Comparison of ENCODE assay signal across 12 cellular contexts in genomic region chr1:94739521-94740061, GRCh38.
DNase-seq lines count a peak whose midpoint lies in the region; TF ChIP-seq lines count a peak whose summit lies in the region.
"Had no signal": no experiment of that assay in that cellular context is flagged by ENCODE, and none has a peak within 500 bp of the region (broad histone marks: within the 10 kb centered on the region; RNA-seq: fewer than 3 reads in every experiment).

No MANE protein-coding gene starts in this region.

- H3K27ac ChIP-seq in caudate nucleus (ENCODE audit: low read depth, low read length), result no peak overlapping the region
- H3K27ac ChIP-seq: ascending aorta, upper lobe of left lung had no signal

- DNase-seq in A172 (ENCODE audit: low spot score) (peak; percentile 89), HT1080 (ENCODE audit: low read depth) (peak; percentile 98), brain pericyte (ENCODE audit: low read depth, low spot score) (peak; percentile 39), islet precursor cell (peak; percentile 90), GM10248 (ENCODE audit: extremely low spot score) (no peak), SHP77 treated with DMSO at 0.1 percent for 48 hours (lab: John Stamatoyannopoulos, UW) (no peak), caudate nucleus (lab: John Stamatoyannopoulos, UW) (no peak)
- no peak for DNase-seq in activated naive CD4-positive, alpha-beta T cell treated with Interleukin-2 at 50 U/mL for 16 hours
- DNase-seq: activated CD8-positive, alpha-beta memory T cell treated with anti-CD3 and anti-CD28 coated beads, Interleukin-2, amount 10 ng/mL, durations not matched to agents 7 days and 5 days; T-helper 17 cell had no signal

- CTCF ChIA-PET in GM10248 (lab: Yijun Ruan, JAX), result interaction anchor here (1.4 kb wide), 1 partner anchor 14 kb away, joined by 5 read pairs; no protein-coding TSS in a partner anchor

- no peak for TF ChIP-seq CTCF in GM10248 (IDR thresholded peaks at IDR 0.05; ENCODE audit: control extremely low read depth, extremely low read depth, low read depth, missing control alignments)

- POLR2A ChIA-PET in GM10248 (lab: Yijun Ruan, JAX), result no interaction called here

Comparison
In these comparisons a context has a peak if more than half of its experiments do, and no peak if none do; other contexts are left out.
1. DNase-seq: peak in A172 (single experiment), HT1080 (single experiment), brain pericyte (single experiment) and islet precursor cell (single experiment); none in GM10248 (single experiment), SHP77 treated with DMSO at 0.1 percent for 48 hours (single experiment), caudate nucleus (0 of 61) and activated naive CD4-positive, alpha-beta T cell treated with Interleukin-2 at 50 U/mL for 16 hours (single experiment).